Comparison of ENCODE assay signal across 1 cellular context in the genomic region with DNA sequence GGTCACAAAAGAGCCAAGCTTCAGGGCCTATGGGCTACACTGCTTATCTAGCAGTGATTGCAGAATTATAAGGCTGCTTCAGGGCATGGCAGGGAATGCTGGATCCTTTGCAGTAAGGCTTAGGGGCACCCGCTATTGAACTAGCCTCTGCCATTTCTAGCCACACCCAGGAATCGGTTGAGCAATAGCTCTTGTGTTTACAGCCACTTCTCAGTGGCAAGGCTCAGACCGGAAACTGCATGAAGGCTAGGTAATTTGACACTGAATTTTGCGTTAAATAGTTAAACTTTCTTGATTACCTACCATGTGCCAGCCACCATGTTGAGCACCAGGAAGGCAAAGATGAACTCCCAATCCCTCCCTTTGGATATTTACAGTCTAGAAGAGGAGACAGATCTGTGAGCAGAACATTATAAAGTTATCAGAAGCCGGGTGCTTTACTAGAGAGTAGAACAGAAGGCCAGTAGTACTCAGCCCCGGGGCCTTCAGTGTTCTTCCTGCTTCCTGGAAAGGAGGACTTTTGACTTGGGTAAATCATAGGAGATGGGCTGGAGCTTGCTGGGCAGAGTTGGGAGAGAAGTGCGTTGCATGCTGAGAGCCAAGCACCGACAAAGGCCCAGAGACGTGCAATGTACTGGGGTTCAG.
TF ChIP-seq lines count a peak whose summit lies in the region.

No MANE protein-coding gene starts in this region.

TF ChIP-seq in HepG2, 621 proteins besides CTCF, POLR2A, EP300 and RAD21 (continued from another document and continues in another):
- TF ChIP-seq HNF1A (IDR thresholded peaks at IDR 0.05; ENCODE audit: low read depth) (no peak), HNF1A (CRISPR knock-in tag; IDR thresholded peaks at IDR 0.05; ENCODE audit: borderline replicate concordance) (no peak), ZNF44 (CRISPR knock-in tag; IDR thresholded peaks at IDR 0.05) (no peak), ZNF800 (CRISPR knock-in tag; IDR thresholded peaks at IDR 0.05) (no peak), ZNF121 (CRISPR knock-in tag; IDR thresholded peaks at IDR 0.05) (no peak), ZNF724P (CRISPR knock-in tag; IDR thresholded peaks at IDR 0.05; ENCODE audit: borderline replicate concordance) (0 out of 2 replicates have a peak, but pooled peaks have one; percentile 56), KDM6A (CRISPR knock-in tag; IDR thresholded peaks at IDR 0.05; ENCODE audit: low read depth) (no peak), ZNF296 (CRISPR knock-in tag; conservative IDR thresholded peaks at IDR 0.05) (no peak), ZNF607 (CRISPR knock-in tag; IDR thresholded peaks at IDR 0.05; ENCODE audit: borderline replicate concordance) (no peak), ZNF580 (CRISPR knock-in tag; IDR thresholded peaks at IDR 0.05; ENCODE audit: borderline replicate concordance, low read depth) (peak; percentile 30; the same call in 1 of the 2 replicates), CREBL2 (CRISPR knock-in tag; IDR thresholded peaks at IDR 0.05; ENCODE audit: borderline replicate concordance) (no peak), ZC3H13 (CRISPR knock-in tag; IDR thresholded peaks at IDR 0.05) (no peak), REL (CRISPR knock-in tag; conservative IDR thresholded peaks at IDR 0.05) (no peak), MXI1 (IDR thresholded peaks at IDR 0.05; ENCODE audit: borderline replicate concordance, low read depth, low read length) (no peak), HMG20B (CRISPR knock-in tag; conservative IDR thresholded peaks at IDR 0.05) (no peak), SP1 (IDR thresholded peaks at IDR 0.05) (no peak), SP1 (CRISPR knock-in tag; IDR thresholded peaks at IDR 0.05) (peak; percentile 63; the same call in 1 of the 2 replicates), MTF2 (CRISPR knock-in tag; IDR thresholded peaks at IDR 0.05; ENCODE audit: borderline replicate concordance) (no peak), ZNF589 (CRISPR knock-in tag; conservative IDR thresholded peaks at IDR 0.05) (no peak), CCAR2 (optimal IDR thresholded peaks at IDR 0.05; ENCODE audit: low read depth, low read length) (no peak), ZNF678 (CRISPR knock-in tag; IDR thresholded peaks at IDR 0.05) (no peak), ZSCAN31 (CRISPR knock-in tag; IDR thresholded peaks at IDR 0.05; ENCODE audit: low read depth) (peak; percentile 47; the same call in 1 of the 2 replicates), NFIB (CRISPR knock-in tag; IDR thresholded peaks at IDR 0.05; ENCODE audit: borderline replicate concordance) (no peak), HOXA5 (CRISPR knock-in tag; IDR thresholded peaks at IDR 0.05) (no peak), HMG20A (CRISPR knock-in tag; IDR thresholded peaks at IDR 0.05; ENCODE audit: borderline replicate concordance) (peak; percentile 52; the same call in 1 of the 2 replicates), TRAFD1 (CRISPR knock-in tag; IDR thresholded peaks at IDR 0.05; ENCODE audit: borderline replicate concordance) (no peak), ERF (CRISPR knock-in tag; IDR thresholded peaks at IDR 0.05) (peak; percentile 79; the same call in 1 of the 2 replicates), DR1 (CRISPR knock-in tag; IDR thresholded peaks at IDR 0.05) (no peak)
- TF ChIP-seq, protein P1, sequence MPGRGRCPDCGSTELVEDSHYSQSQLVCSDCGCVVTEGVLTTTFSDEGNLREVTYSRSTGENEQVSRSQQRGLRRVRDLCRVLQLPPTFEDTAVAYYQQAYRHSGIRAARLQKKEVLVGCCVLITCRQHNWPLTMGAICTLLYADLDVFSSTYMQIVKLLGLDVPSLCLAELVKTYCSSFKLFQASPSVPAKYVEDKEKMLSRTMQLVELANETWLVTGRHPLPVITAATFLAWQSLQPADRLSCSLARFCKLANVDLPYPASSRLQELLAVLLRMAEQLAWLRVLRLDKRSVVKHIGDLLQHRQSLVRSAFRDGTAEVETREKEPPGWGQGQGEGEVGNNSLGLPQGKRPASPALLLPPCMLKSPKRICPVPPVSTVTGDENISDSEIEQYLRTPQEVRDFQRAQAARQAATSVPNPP (CRISPR knock-in tag; IDR thresholded peaks at IDR 0.05) = no peak
- TF ChIP-seq, protein P2, sequence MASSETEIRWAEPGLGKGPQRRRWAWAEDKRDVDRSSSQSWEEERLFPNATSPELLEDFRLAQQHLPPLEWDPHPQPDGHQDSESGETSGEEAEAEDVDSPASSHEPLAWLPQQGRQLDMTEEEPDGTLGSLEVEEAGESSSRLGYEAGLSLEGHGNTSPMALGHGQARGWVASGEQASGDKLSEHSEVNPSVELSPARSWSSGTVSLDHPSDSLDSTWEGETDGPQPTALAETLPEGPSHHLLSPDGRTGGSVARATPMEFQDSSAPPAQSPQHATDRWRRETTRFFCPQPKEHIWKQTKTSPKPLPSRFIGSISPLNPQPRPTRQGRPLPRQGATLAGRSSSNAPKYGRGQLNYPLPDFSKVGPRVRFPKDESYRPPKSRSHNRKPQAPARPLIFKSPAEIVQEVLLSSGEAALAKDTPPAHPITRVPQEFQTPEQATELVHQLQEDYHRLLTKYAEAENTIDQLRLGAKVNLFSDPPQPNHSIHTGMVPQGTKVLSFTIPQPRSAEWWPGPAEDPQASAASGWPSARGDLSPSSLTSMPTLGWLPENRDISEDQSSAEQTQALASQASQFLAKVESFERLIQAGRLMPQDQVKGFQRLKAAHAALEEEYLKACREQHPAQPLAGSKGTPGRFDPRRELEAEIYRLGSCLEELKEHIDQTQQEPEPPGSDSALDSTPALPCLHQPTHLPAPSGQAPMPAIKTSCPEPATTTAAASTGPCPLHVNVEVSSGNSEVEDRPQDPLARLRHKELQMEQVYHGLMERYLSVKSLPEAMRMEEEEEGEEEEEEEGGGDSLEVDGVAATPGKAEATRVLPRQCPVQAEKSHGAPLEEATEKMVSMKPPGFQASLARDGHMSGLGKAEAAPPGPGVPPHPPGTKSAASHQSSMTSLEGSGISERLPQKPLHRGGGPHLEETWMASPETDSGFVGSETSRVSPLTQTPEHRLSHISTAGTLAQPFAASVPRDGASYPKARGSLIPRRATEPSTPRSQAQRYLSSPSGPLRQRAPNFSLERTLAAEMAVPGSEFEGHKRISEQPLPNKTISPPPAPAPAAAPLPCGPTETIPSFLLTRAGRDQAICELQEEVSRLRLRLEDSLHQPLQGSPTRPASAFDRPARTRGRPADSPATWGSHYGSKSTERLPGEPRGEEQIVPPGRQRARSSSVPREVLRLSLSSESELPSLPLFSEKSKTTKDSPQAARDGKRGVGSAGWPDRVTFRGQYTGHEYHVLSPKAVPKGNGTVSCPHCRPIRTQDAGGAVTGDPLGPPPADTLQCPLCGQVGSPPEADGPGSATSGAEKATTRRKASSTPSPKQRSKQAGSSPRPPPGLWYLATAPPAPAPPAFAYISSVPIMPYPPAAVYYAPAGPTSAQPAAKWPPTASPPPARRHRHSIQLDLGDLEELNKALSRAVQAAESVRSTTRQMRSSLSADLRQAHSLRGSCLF (CRISPR knock-in tag; IDR thresholded peaks at IDR 0.05; ENCODE audit: borderline replicate concordance) = no peak
- TF ChIP-seq, protein P3, sequence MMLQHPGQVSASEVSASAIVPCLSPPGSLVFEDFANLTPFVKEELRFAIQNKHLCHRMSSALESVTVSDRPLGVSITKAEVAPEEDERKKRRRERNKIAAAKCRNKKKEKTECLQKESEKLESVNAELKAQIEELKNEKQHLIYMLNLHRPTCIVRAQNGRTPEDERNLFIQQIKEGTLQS (CRISPR knock-in tag; IDR thresholded peaks at IDR 0.05) = 0 out of 2 replicates have a peak, but pooled peaks have one; percentile 36
- TF ChIP-seq, protein P4, sequence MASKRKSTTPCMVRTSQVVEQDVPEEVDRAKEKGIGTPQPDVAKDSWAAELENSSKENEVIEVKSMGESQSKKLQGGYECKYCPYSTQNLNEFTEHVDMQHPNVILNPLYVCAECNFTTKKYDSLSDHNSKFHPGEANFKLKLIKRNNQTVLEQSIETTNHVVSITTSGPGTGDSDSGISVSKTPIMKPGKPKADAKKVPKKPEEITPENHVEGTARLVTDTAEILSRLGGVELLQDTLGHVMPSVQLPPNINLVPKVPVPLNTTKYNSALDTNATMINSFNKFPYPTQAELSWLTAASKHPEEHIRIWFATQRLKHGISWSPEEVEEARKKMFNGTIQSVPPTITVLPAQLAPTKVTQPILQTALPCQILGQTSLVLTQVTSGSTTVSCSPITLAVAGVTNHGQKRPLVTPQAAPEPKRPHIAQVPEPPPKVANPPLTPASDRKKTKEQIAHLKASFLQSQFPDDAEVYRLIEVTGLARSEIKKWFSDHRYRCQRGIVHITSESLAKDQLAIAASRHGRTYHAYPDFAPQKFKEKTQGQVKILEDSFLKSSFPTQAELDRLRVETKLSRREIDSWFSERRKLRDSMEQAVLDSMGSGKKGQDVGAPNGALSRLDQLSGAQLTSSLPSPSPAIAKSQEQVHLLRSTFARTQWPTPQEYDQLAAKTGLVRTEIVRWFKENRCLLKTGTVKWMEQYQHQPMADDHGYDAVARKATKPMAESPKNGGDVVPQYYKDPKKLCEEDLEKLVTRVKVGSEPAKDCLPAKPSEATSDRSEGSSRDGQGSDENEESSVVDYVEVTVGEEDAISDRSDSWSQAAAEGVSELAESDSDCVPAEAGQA (IDR thresholded peaks at IDR 0.05; ENCODE audit: low read depth) = no peak
- TF ChIP-seq, protein P4 (CRISPR knock-in tag; IDR thresholded peaks at IDR 0.05; ENCODE audit: borderline replicate concordance) = no peak
